Comparison of ENCODE assay signal across 23 cellular contexts in genomic region chr7:50564171-50564570, GRCh38. TPM values are rescaled to one million over a fixed set of nuclear protein-coding genes. Genes with fewer than 3 reads are reported as not detected.
DNase-seq lines count a peak whose midpoint lies in the region; ATAC-seq and TF ChIP-seq lines count a peak whose summit lies in the region.
"Had no signal": no experiment of that assay in that cellular context is flagged by ENCODE, and none has a peak within 500 bp of the region (broad histone marks: within the 10 kb centered on the region; RNA-seq: fewer than 3 reads in every experiment).

No MANE protein-coding gene starts in this region.

- H3K9me3 Mint-ChIP-seq in progenitor cell of endocrine pancreas (ENCODE audit: low read depth) = no peaks in the 10 kb centered on the region
- H3K9me3 Mint-ChIP-seq: GM23338 had no signal

- TF ChIP-seq POLR2A in body of pancreas (IDR thresholded peaks at IDR 0.05) = no peak

- no peak overlapping the region for H3K4me3 ChIP-seq in body of pancreas
- H3K4me3 ChIP-seq: GM23338, MG63 had no signal

- H3K27ac ChIP-seq in body of pancreas = peak overlapping the region; percentile 53 to 64 (median 57)
- H3K27ac ChIP-seq: C4-2B had no signal

- ATAC-seq in body of pancreas = no peak
- ATAC-seq in left colon = peak; percentile 37
- ATAC-seq: GM23338, HCT116 had no signal

- DNase-seq in body of pancreas (peak in 2 of 4 donors; percentile 42 to 45), left colon (peak in 1 of 2 donors; percentile 23), progenitor cell of endocrine pancreas (ENCODE audit: low spot score, unreplicated experiment) (no peak), NCI-H1930 (lab: John Stamatoyannopoulos, UW) (no peak), activated gamma-delta T cell treated with Interleukin-2 at 50 U/mL for 16 hours (no peak), NCI-H1417 (lab: John Stamatoyannopoulos, UW) (no peak), NCI-H526 treated with DMSO at 0.1 percent for 48 hours (lab: John Stamatoyannopoulos, UW) (no peak)
- DNase-seq: AML-193, COR-L47, DMS79, Kasumi-1, MG63, NCI-H1048, NCI-H146, NCI-H2081 treated with DMSO at 0.1 percent for 48 hours, NCI-H446 treated with DMSO at 0.1 percent for 48 hours, NCI-H748 treated with DMSO at 0.1 percent for 48 hours, RPMI8226, SHP77 treated with DMSO at 0.1 percent for 48 hours had no signal

- intact Hi-C loops in body of pancreas (cut with DNase I) = no loop called here
- intact Hi-C loops in left colon (cut with DNase I, micrococcal nuclease) = no loop called here

- WGBS in body of pancreas, 2 donors = 45 to 72% methylated on average over 8 of the region's 8 CpGs

- no peaks in the 10 kb centered on the region for H3K36me3 Mint-ChIP-seq in progenitor cell of endocrine pancreas (ENCODE audit: insufficient read depth)

- H3K36me3 ChIP-seq in body of pancreas (replicated peaks in 1 of 2; ENCODE audit: insufficient read depth in 1 of 2, low read depth in 2 of 2) = no peaks in the 10 kb centered on the region
- H3K36me3 ChIP-seq: MG63 had no signal

- no peaks in the 10 kb centered on the region for H3K9me3 ChIP-seq in body of pancreas
- H3K9me3 ChIP-seq: MG63, SK-N-SH had no signal

- no peaks in the 10 kb centered on the region for H3K27me3 Mint-ChIP-seq in progenitor cell of endocrine pancreas

- H3K27ac Mint-ChIP-seq in progenitor cell of endocrine pancreas = peak overlapping the region; percentile 29
- H3K27ac Mint-ChIP-seq: GM23338 had no signal

- peaks cover 32% of the 10 kb centered on the region for H3K4me1 Mint-ChIP-seq in progenitor cell of endocrine pancreas (ENCODE audit: low read depth)

- TF ChIP-seq CTCF in body of pancreas (IDR thresholded peaks at IDR 0.05) = no peak
- no peak for TF ChIP-seq CTCF in progenitor cell of endocrine pancreas (IDR thresholded peaks at IDR 0.05; ENCODE audit: unreplicated experiment)

- peaks cover 24% of the 10 kb centered on the region for H3K4me1 ChIP-seq in body of pancreas

- H3K27me3 ChIP-seq in body of pancreas = no peaks in the 10 kb centered on the region

- peak overlapping the region; percentile 64 for H3K4me3 Mint-ChIP-seq in progenitor cell of endocrine pancreas (ENCODE audit: low read depth)
- H3K4me3 Mint-ChIP-seq: GM23338 had no signal

RNA-seq across cellular contexts. Expression of gene DDC, which starts 1.0 kb away (rescaled TPM):
- total RNA-seq in body of pancreas (10 to 100 TPM in 1 of 2 donors, 1 to 10 TPM in 1; 6.6 to 17.1 TPM), left colon (10 to 100 TPM; 69.3 to 74.7 TPM), progenitor cell of endocrine pancreas (37.3 and 44.6 TPM in 2 replicates)
- total RNA-seq: GM23338 had no signal
